ENCODE assay signal across 12 cellular contexts in the genomic region with DNA sequence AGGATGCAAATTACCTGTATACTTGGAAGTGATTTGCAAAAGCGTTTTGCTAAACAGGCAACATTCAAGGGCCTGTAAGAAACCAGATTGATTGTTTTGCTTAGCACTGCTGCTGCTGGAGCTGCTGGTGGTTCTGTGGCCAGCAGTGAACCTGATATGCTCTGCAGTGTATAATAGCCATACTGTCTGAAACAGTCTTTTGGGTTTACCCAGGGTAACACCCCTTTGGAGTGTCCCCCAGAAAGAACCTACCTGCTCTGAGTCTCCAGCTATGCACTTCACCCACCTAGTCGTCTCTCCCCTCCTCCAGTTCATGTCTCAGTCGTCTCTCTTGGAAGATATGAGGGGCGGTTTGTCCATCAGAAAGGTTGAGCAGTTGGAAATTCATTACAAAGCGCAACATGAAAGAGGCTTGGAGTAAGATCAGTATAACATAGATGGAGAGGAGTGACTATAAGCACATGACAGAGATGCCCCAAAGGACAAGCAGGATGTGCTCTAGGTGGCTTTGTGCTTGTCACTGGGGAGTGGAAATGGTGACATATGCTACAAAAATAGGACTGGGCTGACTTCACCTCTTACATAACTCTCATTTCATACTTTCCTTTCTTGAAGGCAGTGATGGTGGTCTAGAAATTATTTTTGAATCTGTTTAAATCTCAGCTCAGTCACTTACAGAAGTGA. TPM values are rescaled to one million over a fixed set of nuclear protein-coding genes. Genes with fewer than 3 reads are reported as not detected.
DNase-seq lines count a peak whose midpoint lies in the region; ATAC-seq and TF ChIP-seq lines count a peak whose summit lies in the region.
"Had no signal": no experiment of that assay in that cellular context is flagged by ENCODE, and none has a peak within 500 bp of the region (broad histone marks: within the 10 kb centered on the region; RNA-seq: fewer than 3 reads in every experiment).

No MANE protein-coding gene starts in this region.

- H3K27me3 ChIP-seq in sigmoid colon, result no peaks in the 10 kb centered on the region

- DNase-seq in activated naive CD4-positive, alpha-beta T cell treated with anti-CD3 and anti-CD28 coated beads for 36 hours, result peak; percentile 64
- DNase-seq in activated naive CD4-positive, alpha-beta T cell (lab: John Stamatoyannopoulos, UW), result no peak
- DNase-seq in activated CD8-positive, alpha-beta T cell treated with anti-CD3 and anti-CD28 coated beads for 36 hours, result peak; percentile 56
- DNase-seq in stimulated activated effector memory CD8-positive, alpha-beta T cell treated with anti-CD3 and anti-CD28 coated beads, Interleukin-12 subunit alpha, Interleukin-12 subunit beta, amount 100 ng/mL, for 72 hours (ENCODE audit: low spot score in 2 of 2), result peak in 1 of 2 donors; percentile 53
- DNase-seq in NCI-H146 (lab: John Stamatoyannopoulos, UW) (no peak), sigmoid colon (no peak), NCI-H2107 treated with DMSO at 0.1 percent for 48 hours (lab: John Stamatoyannopoulos, UW; ENCODE audit: unreplicated experiment) (no peak)
- DNase-seq: amygdala, hippocampal formation had no signal

- H3K36me3 ChIP-seq in sigmoid colon, result no peaks in the 10 kb centered on the region
- H3K36me3 ChIP-seq: prostate gland had no signal

- H3K4me1 ChIP-seq in sigmoid colon, result peaks cover 0 to 64% (median 45%) of the 10 kb centered on the region in 4 donors
- H3K4me1 ChIP-seq: prostate gland had no signal

- peaks cover 3% of the 10 kb centered on the region for H3K27me3 Mint-ChIP-seq in activated naive CD4-positive, alpha-beta T cell treated with anti-CD3 and anti-CD28 coated beads for 36 hours (ENCODE audit: low read depth)
- H3K27me3 Mint-ChIP-seq in activated CD8-positive, alpha-beta T cell treated with anti-CD3 and anti-CD28 coated beads for 36 hours, result peaks cover 3% of the 10 kb centered on the region

- no peak for TF ChIP-seq CTCF in activated CD8-positive, alpha-beta T cell treated with anti-CD3 and anti-CD28 coated beads for 36 hours (IDR thresholded peaks at IDR 0.05)
- no peak for TF ChIP-seq CTCF in sigmoid colon (IDR thresholded peaks at IDR 0.05)

- no peak for TF ChIP-seq POLR2A in sigmoid colon (IDR thresholded peaks at IDR 0.05)

- peaks cover 63% of the 10 kb centered on the region for H3K4me1 Mint-ChIP-seq in activated naive CD4-positive, alpha-beta T cell treated with anti-CD3 and anti-CD28 coated beads for 36 hours (ENCODE audit: low read depth)
- peaks cover 61% of the 10 kb centered on the region for H3K4me1 Mint-ChIP-seq in activated CD8-positive, alpha-beta T cell treated with anti-CD3 and anti-CD28 coated beads for 36 hours (ENCODE audit: low read depth)
- peaks cover 59% of the 10 kb centered on the region for H3K4me1 Mint-ChIP-seq in stimulated activated effector memory CD8-positive, alpha-beta T cell treated with anti-CD3 and anti-CD28 coated beads, Interleukin-12 subunit alpha, Interleukin-12 subunit beta, amount 100 ng/mL, for 72 hours

- intact Hi-C loops in activated naive CD4-positive, alpha-beta T cell treated with anti-CD3 and anti-CD28 coated beads for 36 hours (cut with micrococcal nuclease), result loop anchor here (1.0 to 2.0 kb wide), 3 partner anchors 47 to 366 kb away; no protein-coding TSS in a partner anchor
- intact Hi-C loops in activated CD8-positive, alpha-beta T cell treated with anti-CD3 and anti-CD28 coated beads for 36 hours (cut with micrococcal nuclease), result no loop called here
- intact Hi-C loops in sigmoid colon (cut with DNase I), result no loop called here

- peak overlapping the region; percentile 89 for H3K27ac Mint-ChIP-seq in activated naive CD4-positive, alpha-beta T cell treated with anti-CD3 and anti-CD28 coated beads for 36 hours
- peak overlapping the region; percentile 94 for H3K27ac Mint-ChIP-seq in activated CD8-positive, alpha-beta T cell treated with anti-CD3 and anti-CD28 coated beads for 36 hours
- peak overlapping the region; percentile 20 for H3K27ac Mint-ChIP-seq in stimulated activated effector memory CD8-positive, alpha-beta T cell treated with anti-CD3 and anti-CD28 coated beads, Interleukin-12 subunit alpha, Interleukin-12 subunit beta, amount 100 ng/mL, for 72 hours

- no peak for TF ChIP-seq EP300 in sigmoid colon (IDR thresholded peaks at IDR 0.05)

- WGBS in sigmoid colon, 2 donors, result 79 to 85% methylated on average over 5 of the region's 5 CpGs

- POLR2A ChIA-PET in activated CD8-positive, alpha-beta T cell treated with anti-CD3 and anti-CD28 coated beads for 36 hours (lab: Charles Lee), result interaction anchor here (0.6 to 1.0 kb wide), 2 partner anchors 11 to 27 kb away, joined by 3 to 4 read pairs; no protein-coding TSS in a partner anchor

- peak overlapping the region; percentile 32 for H3K4me3 Mint-ChIP-seq in activated naive CD4-positive, alpha-beta T cell treated with anti-CD3 and anti-CD28 coated beads for 36 hours
- H3K4me3 Mint-ChIP-seq in activated CD8-positive, alpha-beta T cell treated with anti-CD3 and anti-CD28 coated beads for 36 hours, result peak overlapping the region; percentile 34
- peak overlapping the region; percentile 1 for H3K4me3 Mint-ChIP-seq in stimulated activated effector memory CD8-positive, alpha-beta T cell treated with anti-CD3 and anti-CD28 coated beads, Interleukin-12 subunit alpha, Interleukin-12 subunit beta, amount 100 ng/mL, for 72 hours

- H3K9me3 ChIP-seq in sigmoid colon, result no peaks in the 10 kb centered on the region
- H3K9me3 ChIP-seq: prostate gland had no signal

- H3K36me3 Mint-ChIP-seq in activated naive CD4-positive, alpha-beta T cell treated with anti-CD3 and anti-CD28 coated beads for 36 hours (ENCODE audit: low read depth), result peaks cover 11% of the 10 kb centered on the region
- peaks cover 15% of the 10 kb centered on the region for H3K36me3 Mint-ChIP-seq in activated CD8-positive, alpha-beta T cell treated with anti-CD3 and anti-CD28 coated beads for 36 hours (ENCODE audit: low read depth)
- peaks cover 4% of the 10 kb centered on the region for H3K36me3 Mint-ChIP-seq in stimulated activated effector memory CD8-positive, alpha-beta T cell treated with anti-CD3 and anti-CD28 coated beads, Interleukin-12 subunit alpha, Interleukin-12 subunit beta, amount 100 ng/mL, for 72 hours

- peaks cover 2% of the 10 kb centered on the region for H3K9me3 Mint-ChIP-seq in activated naive CD4-positive, alpha-beta T cell treated with anti-CD3 and anti-CD28 coated beads for 36 hours
- H3K9me3 Mint-ChIP-seq in activated CD8-positive, alpha-beta T cell treated with anti-CD3 and anti-CD28 coated beads for 36 hours, result peaks cover 5% of the 10 kb centered on the region
- no peaks in the 10 kb centered on the region for H3K9me3 Mint-ChIP-seq in stimulated activated effector memory CD8-positive, alpha-beta T cell treated with anti-CD3 and anti-CD28 coated beads, Interleukin-12 subunit alpha, Interleukin-12 subunit beta, amount 100 ng/mL, for 72 hours

- CTCF ChIA-PET in activated naive CD4-positive, alpha-beta T cell treated with anti-CD3 and anti-CD28 coated beads for 36 hours (lab: Charles Lee), result interaction anchor here (1.1 kb wide), 1 partner anchor 281 kb away, joined by 3 read pairs; the partner anchor contains the start of gene RPL32
- CTCF ChIA-PET in activated CD8-positive, alpha-beta T cell treated with anti-CD3 and anti-CD28 coated beads for 36 hours (lab: Charles Lee), result interaction anchor here (1.0 kb wide), 1 partner anchor 18 kb away, joined by 3 read pairs; no protein-coding TSS in a partner anchor

- no peak overlapping the region for H3K4me3 ChIP-seq in sigmoid colon
- H3K4me3 ChIP-seq: prostate gland had no signal

- peak; percentile 64 for ATAC-seq in HG02885 (IDR thresholded peaks at IDR 0.05; ENCODE audit: poor library complexity, unreplicated experiment)
- peak; percentile 65 for ATAC-seq in activated CD8-positive, alpha-beta T cell treated with anti-CD3 and anti-CD28 coated beads for 36 hours
- ATAC-seq in stimulated activated effector memory CD8-positive, alpha-beta T cell treated with anti-CD3 and anti-CD28 coated beads, Interleukin-12 subunit alpha, Interleukin-12 subunit beta, amount 100 ng/mL, for 72 hours, result peak; percentile 73

- H3K27ac ChIP-seq in sigmoid colon, result no peak overlapping the region
- H3K27ac ChIP-seq: prostate gland had no signal

RNA-seq across cellular contexts. Expression of gene MKRN2, which starts 3.8 kb away (rescaled TPM):
- 10 to 100 TPM; 32.9 to 34.5 TPM for total RNA-seq in activated naive CD4-positive, alpha-beta T cell treated with anti-CD3 and anti-CD28 coated beads for 36 hours
- total RNA-seq in activated CD8-positive, alpha-beta T cell treated with anti-CD3 and anti-CD28 coated beads for 36 hours, result 10 to 100 TPM; 27.8 to 28.2 TPM
- 10 to 100 TPM; 27.4 to 37.4 (median 29.9) TPM for total RNA-seq in sigmoid colon
- polyA plus RNA-seq in sigmoid colon, result 10 to 100 TPM; 11.6 to 18.6 (median 13.6) TPM

RNA-seq across cellular contexts. Expression of gene MKRN2OS, which starts 15.3 kb away (rescaled TPM):
- not detected for total RNA-seq in activated naive CD4-positive, alpha-beta T cell treated with anti-CD3 and anti-CD28 coated beads for 36 hours
- total RNA-seq in activated CD8-positive, alpha-beta T cell treated with anti-CD3 and anti-CD28 coated beads for 36 hours, result not detected
- total RNA-seq in sigmoid colon, result not detected
- 10 to 100 TPM in 2 of 3 donors, 1 to 10 TPM in 1; 4.0 to 14.6 (median 10.8) TPM for polyA plus RNA-seq in sigmoid colon
- polyA plus RNA-seq: AG04450 had no signal

Comparison
In these comparisons a context has a peak if more than half of its experiments do, and no peak if none do; other contexts are left out.
1. DNase-seq: peak in activated naive CD4-positive, alpha-beta T cell treated with anti-CD3 and anti-CD28 coated beads for 36 hours (single experiment) and activated CD8-positive, alpha-beta T cell treated with anti-CD3 and anti-CD28 coated beads for 36 hours (single experiment); none in activated naive CD4-positive, alpha-beta T cell (0 of 4), NCI-H146 (single experiment), sigmoid colon (single experiment) and NCI-H2107 treated with DMSO at 0.1 percent for 48 hours (single experiment).
2. H3K27ac Mint-ChIP-seq: peak in every context shown above with its lines; median percentile 94 in activated CD8-positive, alpha-beta T cell treated with anti-CD3 and anti-CD28 coated beads for 36 hours; 89 in activated naive CD4-positive, alpha-beta T cell treated with anti-CD3 and anti-CD28 coated beads for 36 hours; 20 in stimulated activated effector memory CD8-positive, alpha-beta T cell treated with anti-CD3 and anti-CD28 coated beads, Interleukin-12 subunit alpha, Interleukin-12 subunit beta, amount 100 ng/mL, for 72 hours.
3. Peak in every context shown above with its lines, with median percentiles within 50 percentile points of each other: H3K4me3 Mint-ChIP-seq and ATAC-seq.